In the genomic region with DNA sequence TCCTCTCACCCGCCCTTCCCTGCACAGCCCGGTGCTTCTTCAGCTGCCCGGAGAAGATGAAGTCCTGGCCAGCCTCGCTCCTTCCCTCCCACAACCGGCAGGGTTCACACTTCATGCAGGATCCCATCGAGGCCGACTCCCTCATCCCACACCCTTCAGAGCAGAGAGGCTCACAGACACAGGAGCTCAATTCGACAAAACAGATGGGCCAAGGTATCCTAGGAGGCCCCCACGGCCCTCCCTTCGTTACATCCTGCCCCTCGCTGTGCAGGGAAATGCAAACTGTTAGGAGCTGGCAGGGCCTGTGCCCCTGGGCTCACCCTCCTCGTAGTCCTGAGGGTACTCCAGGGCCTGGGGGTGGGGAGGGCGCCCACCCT, we compare ENCODE assay signal across 22 cellular contexts.
DNase-seq lines count a peak whose midpoint lies in the region; ATAC-seq, FAIRE-seq and TF ChIP-seq lines count a peak whose summit lies in the region.
"Had no signal": no experiment of that assay in that cellular context is flagged by ENCODE, and none has a peak within 500 bp of the region (broad histone marks: within the 10 kb centered on the region; RNA-seq: fewer than 3 reads in every experiment).

No MANE protein-coding gene starts in this region.

- H3K4me3 ChIP-seq in A549 (no peak overlapping the region), HUES64 (ENCODE audit: low read length) (no peak overlapping the region)
- H3K4me3 ChIP-seq: psoas muscle had no signal

- no peak for TF ChIP-seq RAD21 in A549 (conservative IDR thresholded peaks at IDR 0.05 in 1 of 2, IDR thresholded peaks at IDR 0.05 in 1 of 2)

- H3K27ac ChIP-seq in A549: no peak overlapping the region
- H3K27ac ChIP-seq in HUES64 (ENCODE audit: low read depth, low read length): peak overlapping the region; percentile 60
- H3K27ac ChIP-seq: psoas muscle had no signal

- H3K9ac ChIP-seq in HUES64 (ENCODE audit: low read depth, low read length): no peak overlapping the region

- 89% methylated on average over 11 of the region's 13 CpGs for WGBS in A549 (ENCODE audit: missing lambda C conversion rate)
- WGBS in HUES64: 57% methylated on average over 13 of the region's 13 CpGs

- TF ChIP-seq EP300 in A549 (IDR thresholded peaks at IDR 0.05): no peak

- H3K36me3 ChIP-seq in HUES64 (ENCODE audit: insufficient read depth, low read length): peaks cover 9% of the 10 kb centered on the region

- no peak for TF ChIP-seq POLR2A in A549 (IDR thresholded peaks at IDR 0.05; ENCODE audit: low read length)
- TF ChIP-seq POLR2A in erythroblast (IDR thresholded peaks at IDR 0.05; ENCODE audit: low read length): no peak

- TF ChIP-seq CTCF in A549 (IDR thresholded peaks at IDR 0.05): no peak

- DNase-seq in A549 (ENCODE audit: low read depth in 1 of 2, low spot score in 1 of 2) (no peak), iPS-NIHi11 (ENCODE audit: low spot score) (peak; percentile 33), posterior vena cava (ENCODE audit: low spot score) (peak; percentile 36), T1000 (lab: John Stamatoyannopoulos, UW) (no peak), erythroblast (lab: John Stamatoyannopoulos, UW) (no peak), NCI-H446 treated with DMSO at 0.1 percent for 48 hours (lab: John Stamatoyannopoulos, UW) (no peak), NCI-H2227 treated with DMSO at 0.1 percent for 48 hours (lab: John Stamatoyannopoulos, UW) (no peak)
- DNase-seq: activated B cell treated with CpG ODN at 0.5 μM for 24 hours; activated CD8-positive, alpha-beta memory T cell treated with anti-CD3 and anti-CD28 coated beads for 24 hours; activated naive CD8-positive, alpha-beta T cell treated with anti-CD3 and anti-CD28 coated beads, Interleukin-2, amount 10 ng/mL, durations not matched to agents 7 days and 5 days; CD4-positive, alpha-beta T cell; DMS79 treated with DMSO at 0.1 percent for 48 hours; NCI-H1105; NCI-H2107; NCI-H526; psoas muscle; SHP77; T-helper 2 cell; trophoblast cell had no signal

- peak; percentile 38 to 56 for ATAC-seq in A549
- ATAC-seq: esophagus mucosa had no signal

- intact Hi-C loops in posterior vena cava (cut with DNase I): no loop called here

- no peaks in the 10 kb centered on the region for H3K9me3 ChIP-seq in A549
- H3K9me3 ChIP-seq in HUES64 (ENCODE audit: insufficient read depth, low read depth, low read length): no peaks in the 10 kb centered on the region
- H3K9me3 ChIP-seq: psoas muscle had no signal

- CTCF ChIA-PET in A549 (lab: Yijun Ruan, JAX): no interaction called here

- POLR2A ChIA-PET in A549 (lab: Yijun Ruan, JAX): no interaction called here

- H3K4me2 ChIP-seq in A549: no peak overlapping the region

- no peaks in the 10 kb centered on the region for H3K27me3 ChIP-seq in HUES64 (ENCODE audit: insufficient read depth, low read length)

- H3K4me1 ChIP-seq in A549 (no peaks in the 10 kb centered on the region), HUES64 (ENCODE audit: insufficient read depth, low read length) (peaks cover 6% of the 10 kb centered on the region)
- H3K4me1 ChIP-seq: psoas muscle had no signal

- no peak for FAIRE-seq in A549 (lab: Jason Lieb, UNC)
- FAIRE-seq: GM19239 had no signal

TF ChIP-seq in A549, 52 proteins besides CTCF, POLR2A, EP300 and RAD21:
- no peak for TF ChIP-seq HEYL (CRISPR knock-in tag; IDR thresholded peaks at IDR 0.05)
- no peak for TF ChIP-seq CBX8 (IDR thresholded peaks at IDR 0.05)

Comparison
In these comparisons a context has a peak if more than half of its experiments do, and no peak if none do; other contexts are left out.
1. DNase-seq: peak in iPS-NIHi11 (single experiment) and posterior vena cava (single experiment); none in A549 (0 of 2), T1000 (single experiment), erythroblast (0 of 2), NCI-H446 treated with DMSO at 0.1 percent for 48 hours (single experiment) and NCI-H2227 treated with DMSO at 0.1 percent for 48 hours (single experiment).